8 cellular contexts compared by ENCODE assay signal in genomic region chr3:184354121-184354728, GRCh38. TPM values are rescaled to one million over a fixed set of nuclear protein-coding genes. Genes with fewer than 3 reads are reported as not detected.
DNase-seq lines count a peak whose midpoint lies in the region; ATAC-seq and TF ChIP-seq lines count a peak whose summit lies in the region.

No MANE protein-coding gene starts in this region.

- DNase-seq in NCI-H1436 (lab: John Stamatoyannopoulos, UW) (peak; percentile 63), NCI-H1436 treated with DMSO at 0.1 percent for 48 hours (lab: John Stamatoyannopoulos, UW) (no peak), NCI-H1694 treated with DMSO at 0.1 percent for 48 hours (lab: John Stamatoyannopoulos, UW) (peak; percentile 3), retina (peak; percentile 51)
- peak; percentile 68 for DNase-seq in activated T-cell treated with anti-CD3 and anti-CD28 coated beads, Interleukin-2, amount 50 U/mL, for 4 hours

- no peak overlapping the region for H3K4me3 Mint-ChIP-seq in activated T-cell treated with anti-CD3 and anti-CD28 coated beads, Interleukin-2, amount 50 U/mL, for 4 hours

- ATAC-seq in activated T-cell treated with anti-CD3 and anti-CD28 coated beads, Interleukin-2, amount 50 U/mL, for 4 hours, result peak; percentile 63 to 74
- ATAC-seq in gastroesophageal sphincter (peak; percentile 25), GM18519 (IDR thresholded peaks at IDR 0.05; ENCODE audit: low FRiP score, unreplicated experiment) (no peak), HG02678 (IDR thresholded peaks at IDR 0.05; ENCODE audit: unreplicated experiment) (no peak)

- peaks cover 3% of the 10 kb centered on the region for H3K36me3 Mint-ChIP-seq in activated T-cell treated with anti-CD3 and anti-CD28 coated beads, Interleukin-2, amount 50 U/mL, for 4 hours (ENCODE audit: insufficient read depth)

- TF ChIP-seq EP300 in gastroesophageal sphincter (IDR thresholded peaks at IDR 0.05), result no peak

- peaks cover 0 to 31% (median 0%) of the 10 kb centered on the region in 3 donors for H3K4me1 ChIP-seq in gastroesophageal sphincter

- no peaks in the 10 kb centered on the region for H3K27me3 ChIP-seq in gastroesophageal sphincter

- H3K36me3 ChIP-seq in gastroesophageal sphincter, result peaks cover 0 to 51% of the 10 kb centered on the region in 2 donors

- no peaks in the 10 kb centered on the region for H3K27me3 Mint-ChIP-seq in activated T-cell treated with anti-CD3 and anti-CD28 coated beads, Interleukin-2, amount 50 U/mL, for 4 hours (ENCODE audit: low read depth)

- no peak overlapping the region for H3K4me3 ChIP-seq in gastroesophageal sphincter

- H3K9me3 Mint-ChIP-seq in activated T-cell treated with anti-CD3 and anti-CD28 coated beads, Interleukin-2, amount 50 U/mL, for 4 hours, result no peaks in the 10 kb centered on the region

- peaks cover 2% of the 10 kb centered on the region for H3K4me1 Mint-ChIP-seq in activated T-cell treated with anti-CD3 and anti-CD28 coated beads, Interleukin-2, amount 50 U/mL, for 4 hours (ENCODE audit: low read depth)

- peak in 3 of 4 experiments; percentile 45 to 77 (median 58) for TF ChIP-seq CTCF in gastroesophageal sphincter (IDR thresholded peaks at IDR 0.05)

- H3K27ac ChIP-seq in gastroesophageal sphincter, result no peak overlapping the region

- H3K9me3 ChIP-seq in gastroesophageal sphincter, result no peaks in the 10 kb centered on the region

- no peak for TF ChIP-seq POLR2A in gastroesophageal sphincter (IDR thresholded peaks at IDR 0.05)

- 60% methylated on average over 2 of the region's 18 CpGs; no CpG with 5 or more reads in 1 of the 2 donors for WGBS in gastroesophageal sphincter (ENCODE audit: low coverage in 1 of 2), 2 donors

RNA-seq across cellular contexts. Expression of gene CLCN2, which starts 7.2 kb away (rescaled TPM):
- 1 to 10 TPM; 4.5 to 5.2 (median 5.0) TPM for total RNA-seq in activated T-cell treated with anti-CD3 and anti-CD28 coated beads, Interleukin-2, amount 50 U/mL, for 4 hours
- 1 to 10 TPM; 2.0 to 6.8 (median 2.3) TPM for total RNA-seq in gastroesophageal sphincter

RNA-seq across cellular contexts. Expression of gene POLR2H, which starts 7.3 kb away (rescaled TPM):
- total RNA-seq in activated T-cell treated with anti-CD3 and anti-CD28 coated beads, Interleukin-2, amount 50 U/mL, for 4 hours, result 100 to 1,000 TPM; 146 to 170 (median 165) TPM
- total RNA-seq in gastroesophageal sphincter, result 10 to 100 TPM; 32.8 to 54.1 (median 40.9) TPM

RNA-seq across cellular contexts. Expression of gene FAM131A, which starts 16.8 kb away (rescaled TPM):
- total RNA-seq in activated T-cell treated with anti-CD3 and anti-CD28 coated beads, Interleukin-2, amount 50 U/mL, for 4 hours, result 1 to 10 TPM; 3.5 to 4.4 (median 3.7) TPM
- total RNA-seq in gastroesophageal sphincter, result 10 to 100 TPM; 53.9 to 71.4 (median 65.3) TPM

RNA-seq across cellular contexts. Expression of gene THPO, which starts 23.8 kb away (rescaled TPM):
- not detected for total RNA-seq in activated T-cell treated with anti-CD3 and anti-CD28 coated beads, Interleukin-2, amount 50 U/mL, for 4 hours
- under 1 TPM in 2 of 4 donors, not detected in 2; 0.31 to 0.94 TPM for total RNA-seq in gastroesophageal sphincter

RNA-seq across cellular contexts. Expression of gene CHRD, which starts 25.6 kb away (rescaled TPM):
- total RNA-seq in activated T-cell treated with anti-CD3 and anti-CD28 coated beads, Interleukin-2, amount 50 U/mL, for 4 hours, result under 1 TPM in 2 of 3 donors, not detected in 1; 0.11 to 0.33 TPM
- total RNA-seq in gastroesophageal sphincter, result 10 to 100 TPM in 3 of 4 donors, 1 to 10 TPM in 1; 8.2 to 27.4 (median 16.5) TPM

Comparison
In these comparisons a context has a peak if more than half of its experiments do, and no peak if none do; other contexts are left out.
1. ATAC-seq: peak in activated T-cell treated with anti-CD3 and anti-CD28 coated beads, Interleukin-2, amount 50 U/mL, for 4 hours (2 of 2) and gastroesophageal sphincter (single experiment); none in GM18519 (single experiment) and HG02678 (single experiment).
2. RNA of gene FAM131A, which starts 16.8 kb away (total RNA-seq): 53.9 to 71.4 TPM in gastroesophageal sphincter; 3.5 to 4.4 TPM in activated T-cell treated with anti-CD3 and anti-CD28 coated beads, Interleukin-2, amount 50 U/mL, for 4 hours; every median in the first group is over 10 times any median in the second.